Comparison of ENCODE assay signal across 9 cellular contexts in the genomic region with DNA sequence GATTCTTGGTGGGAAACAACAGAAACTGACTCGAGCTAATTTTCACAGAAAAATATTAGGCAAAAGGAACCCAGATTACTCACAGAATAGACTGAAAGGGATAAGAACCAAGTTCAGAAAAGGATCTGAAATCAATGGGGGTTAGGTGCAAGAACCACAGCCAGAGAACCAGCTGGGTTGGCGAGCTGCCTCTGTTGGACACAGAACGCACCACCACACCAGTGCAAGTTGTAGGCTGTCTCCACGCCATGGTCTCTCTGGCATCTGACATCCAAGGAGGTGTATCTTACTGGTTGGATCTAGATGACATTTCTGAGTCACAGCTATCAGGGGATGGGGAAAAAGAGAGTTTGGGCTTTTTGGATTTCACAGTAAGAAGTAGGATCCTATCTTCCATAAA. TPM values are rescaled to one million over a fixed set of nuclear protein-coding genes. Genes with fewer than 3 reads are reported as not detected.
"Had no signal": no experiment of that assay in that cellular context is flagged by ENCODE, and none has a peak within 500 bp of the region (broad histone marks: within the 10 kb centered on the region; RNA-seq: fewer than 3 reads in every experiment).

No MANE protein-coding gene starts in this region.

- H3K36me3 Mint-ChIP-seq: IgD-negative memory B cell had no signal

- FAIRE-seq: HepG2, HTR-8/SVneo, K562 had no signal

- DNase-seq: IMR-90, KBM-7, KG1 had no signal

- H3K4me3 ChIP-seq: K562 had no signal

- H3K27ac Mint-ChIP-seq: IgD-negative memory B cell had no signal

- H3K4me1 Mint-ChIP-seq: IgD-negative memory B cell had no signal

- H3K4me3 Mint-ChIP-seq: IgD-negative memory B cell had no signal

- H3K27ac ChIP-seq: HL-60, KMS-11 had no signal

- ATAC-seq: HepG2, K562 had no signal

- H3K9ac ChIP-seq: KMS-11 had no signal

- H3K4me2 ChIP-seq: KMS-11 had no signal

RNA-seq across cellular contexts. Expression of gene ONECUT2, which starts 18.6 kb away (rescaled TPM):
- polyA plus RNA-seq: IgD-negative memory B cell had no signal
